In genomic region chr17:79839363-79840203, GRCh38 we compare ENCODE assay signal across 1 cellular context.
A peak's percentile ranks its signal among the peaks of the same experiment; 100 is the strongest.
TF ChIP-seq lines count a peak whose summit lies in the region.

Gene CBX4 (minus strand): TSS chr17:79839440. CDS start chr17:79839251, 189 bp downstream.

TF ChIP-seq in GM12878, 131 proteins besides CTCF, POLR2A, EP300 and RAD21 (continued from another document and continues in another):
- TF ChIP-seq IKZF1 (conservative IDR thresholded peaks at IDR 0.05) (peak; percentile 82), SMAD5 (IDR thresholded peaks at IDR 0.05; ENCODE audit: low read depth) (0 out of 2 replicates have a peak, but pooled peaks have one; percentile 40), ATF7 (IDR thresholded peaks at IDR 0.05; ENCODE audit: low read depth) (0 out of 2 replicates have a peak, but pooled peaks have one; percentile 49), BACH1 (IDR thresholded peaks at IDR 0.05; ENCODE audit: borderline replicate concordance) (peak; percentile 38; the same call in 1 of the 2 replicates), NFXL1 (IDR thresholded peaks at IDR 0.05; ENCODE audit: borderline replicate concordance) (no peak), TBL1XR1 (IDR thresholded peaks at IDR 0.05; ENCODE audit: low read depth, low read length) (0 out of 2 replicates have a peak, but pooled peaks have one; percentile 42), TCF3 (IDR thresholded peaks at IDR 0.05; ENCODE audit: borderline replicate concordance, insufficient read depth, low read depth, low read length) (peak; percentile 65; the same call in 1 of the 2 replicates), LARP7 (IDR thresholded peaks at IDR 0.05) (peak; percentile 73), ZNF592 (IDR thresholded peaks at IDR 0.05) (no peak), MEF2A (IDR thresholded peaks at IDR 0.05; ENCODE audit: insufficient read depth, low read depth, low read length) (no peak), POU2F2 (IDR thresholded peaks at IDR 0.05; ENCODE audit: borderline replicate concordance, low read depth, low read length) (peak; percentile 91), IRF3 (IDR thresholded peaks at IDR 0.05) (no peak), JUND (IDR thresholded peaks at IDR 0.05; ENCODE audit: low read depth, low read length) (no peak), PBX3 (IDR thresholded peaks at IDR 0.05; ENCODE audit: insufficient replicate concordance, low read depth, low read length) (no peak), E4F1 (IDR thresholded peaks at IDR 0.05; ENCODE audit: borderline replicate concordance, partially characterized antibody) (no peak), TAF1 (IDR thresholded peaks at IDR 0.05; ENCODE audit: borderline replicate concordance, low read depth, low read length) (peak; percentile 96), NFYA (IDR thresholded peaks at IDR 0.05; ENCODE audit: borderline replicate concordance, low read depth, low read length) (no peak), TCF12 (IDR thresholded peaks at IDR 0.05; ENCODE audit: low read depth, low read length) (peak; percentile 63; the same call in 1 of the 2 replicates), YY1 (IDR thresholded peaks at IDR 0.05; ENCODE audit: low read depth, low read length) (0 out of 2 replicates have a peak, but pooled peaks have one; percentile 12), ZNF384 (IDR thresholded peaks at IDR 0.05; ENCODE audit: borderline replicate concordance, low read depth, low read length) (no peak), PAX5 (IDR thresholded peaks at IDR 0.05; ENCODE audit: borderline replicate concordance, low read depth, low read length) (no peak), PAX8 (IDR thresholded peaks at IDR 0.05) (no peak), ZNF217 (IDR thresholded peaks at IDR 0.05) (peak; percentile 84), FOXM1 (IDR thresholded peaks at IDR 0.05; ENCODE audit: low read depth, low read length) (peak; percentile 72; the same call in 1 of the 2 replicates), RAD51 (IDR thresholded peaks at IDR 0.05) (no peak), SIX5 (IDR thresholded peaks at IDR 0.05; ENCODE audit: low read depth, low read length, severe bottlenecking) (no peak), CHD4 (IDR thresholded peaks at IDR 0.05) (no peak), DPF2 (IDR thresholded peaks at IDR 0.05) (peak; percentile 89), E2F4 (IDR thresholded peaks at IDR 0.05; ENCODE audit: low read depth, low read length) (no peak), SMC3 (IDR thresholded peaks at IDR 0.05; ENCODE audit: borderline replicate concordance, low read length) (peak; percentile 35), RELB (IDR thresholded peaks at IDR 0.05; ENCODE audit: low read depth) (no peak), YBX1 (IDR thresholded peaks at IDR 0.05) (no peak), ELK1 (IDR thresholded peaks at IDR 0.05; ENCODE audit: low read depth, low read length) (no peak), NR2C1 (IDR thresholded peaks at IDR 0.05) (no peak), PKNOX1 (IDR thresholded peaks at IDR 0.05) (no peak), NKRF (conservative IDR thresholded peaks at IDR 0.05) (no peak; the same call in 1 of the 2 replicates), ZNF622 (IDR thresholded peaks at IDR 0.05) (no peak), CHD1 (IDR thresholded peaks at IDR 0.05; ENCODE audit: low read depth, low read length) (no peak), GATAD2B (conservative IDR thresholded peaks at IDR 0.05; ENCODE audit: low read depth) (peak; percentile 93), ZBTB40 (IDR thresholded peaks at IDR 0.05; ENCODE audit: borderline replicate concordance) (no peak), NR2F1 (conservative IDR thresholded peaks at IDR 0.05) (peak; percentile 53; the same call in 1 of the 2 replicates), STAT3 (IDR thresholded peaks at IDR 0.05; ENCODE audit: low read depth, low read length) (no peak)
